Comparison of ENCODE assay signal across 11 cellular contexts in genomic region chr9:70519912-70520724, GRCh38.
DNase-seq lines count a peak whose midpoint lies in the region; ATAC-seq, FAIRE-seq and TF ChIP-seq lines count a peak whose summit lies in the region.
"Had no signal": no experiment of that assay in that cellular context is flagged by ENCODE, and none has a peak within 500 bp of the region (broad histone marks: within the 10 kb centered on the region; RNA-seq: fewer than 3 reads in every experiment).

No MANE protein-coding gene starts in this region.

- H3K4ac ChIP-seq in H1 (replicated peaks; ENCODE audit: insufficient read length, low read depth, low read length), result no peak overlapping the region

- intact Hi-C loops in spleen (cut with DNase I; ENCODE audit: low total_unique reads), result no loop called here

- DNase-seq in GM20000 (ENCODE audit: low spot score) (peak; percentile 30), H1 (ENCODE audit: low read depth in 1 of 2, low spot score in 2 of 2) (no peak), spleen (no peak), NCI-H1417 treated with DMSO at 0.1 percent for 48 hours (lab: John Stamatoyannopoulos, UW) (no peak), NCI-H526 treated with DMSO at 0.1 percent for 48 hours (lab: John Stamatoyannopoulos, UW) (no peak), Karpas-422 (no peak)
- DNase-seq: activated CD8-positive, alpha-beta memory T cell treated with anti-CD3 and anti-CD28 coated beads for 24 hours; NK-92 treated with Interleukin-12 subunit alpha and Interleukin-12 subunit beta, amount 100 ng/mL, for 24 hours; ovary had no signal

- H3K79me1 ChIP-seq in H1 (ENCODE audit: low read depth, low read length), result no peaks in the 10 kb centered on the region

- H3K9ac ChIP-seq in H1 (replicated peaks in 1 of 4; ENCODE audit: extremely low read depth in 1 of 4, low read depth in 3 of 4, low read length in 3 of 4) (no peak overlapping the region), Karpas-422 (ENCODE audit: low read length) (no peak overlapping the region)

- H3K9me3 ChIP-seq in H1 (ENCODE audit: insufficient read depth in 2 of 2, low read depth in 1 of 2, low read length in 1 of 2) (peaks cover 0 to 3% of the 10 kb centered on the region in 2 experiments; a peak in 1 of 4 replicates), spleen (peaks cover 0 to 21% (median 17%) of the 10 kb centered on the region in 8 donors), Karpas-422 (ENCODE audit: low read length) (no peaks in the 10 kb centered on the region)
- H3K9me3 ChIP-seq: ovary had no signal

- no peaks in the 10 kb centered on the region for H3K4me1 ChIP-seq in H1 (replicated peaks in 1 of 4; ENCODE audit: control insufficient read depth in 3 of 4, insufficient read depth in 4 of 4, low read length in 3 of 4)
- H3K4me1 ChIP-seq in spleen, result no peaks in the 10 kb centered on the region
- no peaks in the 10 kb centered on the region for H3K4me1 ChIP-seq in Karpas-422 (ENCODE audit: low read length)

- H4K91ac ChIP-seq in H1 (replicated peaks; ENCODE audit: insufficient read length, low read length), result no peak overlapping the region

- no peak overlapping the region for H2BK15ac ChIP-seq in H1 (ENCODE audit: low read length)

- H3K14ac ChIP-seq in H1 (ENCODE audit: insufficient read length), result no peak overlapping the region

- no peak overlapping the region for H2AK5ac ChIP-seq in H1 (ENCODE audit: low read depth, low read length)

- 0 out of 2 replicates have a peak overlapping the region, but pooled peaks have one; percentile 11 for H2AFZ ChIP-seq in H1 (ENCODE audit: low read length)
- H2AFZ ChIP-seq in Karpas-422 (ENCODE audit: low read length), result no peak overlapping the region

- no peak for TF ChIP-seq RAD21 in H1 (IDR thresholded peaks at IDR 0.05 in 1 of 2, conservative IDR thresholded peaks at IDR 0.05 in 1 of 2; ENCODE audit: low read depth in 2 of 2, low read length in 2 of 2)

- no peak overlapping the region for H2BK120ac ChIP-seq in H1 (replicated peaks; ENCODE audit: low read depth, low read length)

- H3K79me2 ChIP-seq in H1 (ENCODE audit: control insufficient read depth in 1 of 2, insufficient read depth in 2 of 2, low read length in 2 of 2) (no peaks in the 10 kb centered on the region), Karpas-422 (ENCODE audit: low read length) (no peaks in the 10 kb centered on the region)

- no peak overlapping the region for H3K18ac ChIP-seq in H1 (ENCODE audit: extremely low read depth, low read length)

- TF ChIP-seq CTCF in GM20000 (IDR thresholded peaks at IDR 0.05; ENCODE audit: extremely low read depth, missing control alignments), result no peak
- no peak for TF ChIP-seq CTCF in H1 (IDR thresholded peaks at IDR 0.05; ENCODE audit: control extremely low read depth in 1 of 3, insufficient read depth in 1 of 3, low read depth in 1 of 3, low read length in 3 of 3)
- TF ChIP-seq CTCF in spleen (IDR thresholded peaks at IDR 0.05 in 8 of 11, conservative IDR thresholded peaks at IDR 0.05 in 3 of 11), result no peak

- TF ChIP-seq POLR2A in H1 (IDR thresholded peaks at IDR 0.05; ENCODE audit: control extremely low read depth in 1 of 2, low read depth in 2 of 2, low read length in 2 of 2), result no peak
- no peak for TF ChIP-seq POLR2A in spleen (IDR thresholded peaks at IDR 0.05)

- no peak overlapping the region for H3K23ac ChIP-seq in H1 (ENCODE audit: insufficient read length)

- H2BK5ac ChIP-seq in H1 (ENCODE audit: low read depth, low read length), result no peak overlapping the region

- H4K5ac ChIP-seq in H1 (ENCODE audit: insufficient read length, low read depth, low read length), result no peak overlapping the region

- H3K4me2 ChIP-seq in H1 (ENCODE audit: insufficient read depth in 1 of 2, low read depth in 2 of 2, low read length in 2 of 2) (no peak overlapping the region), Karpas-422 (ENCODE audit: low read depth, low read length, poor library complexity, severe bottlenecking) (no peak overlapping the region)

- no peak overlapping the region for H4K8ac ChIP-seq in H1 (ENCODE audit: extremely low read depth, insufficient read depth, low read length)

- H3K23me2 ChIP-seq in H1 (ENCODE audit: low read depth, low read length), result no peaks in the 10 kb centered on the region

- H3K27me3 ChIP-seq in H1 (replicated peaks in 1 of 4; ENCODE audit: control insufficient read depth in 3 of 4, extremely low read depth in 1 of 4, insufficient read depth in 3 of 4, low read length in 3 of 4), result no peaks in the 10 kb centered on the region
- no peaks in the 10 kb centered on the region for H3K27me3 ChIP-seq in spleen (replicated peaks in 1 of 7)
- no peaks in the 10 kb centered on the region for H3K27me3 ChIP-seq in Karpas-422 (ENCODE audit: low read length)
- H3K27me3 ChIP-seq: ovary had no signal

- CTCF ChIA-PET in H1 (lab: Charles Lee; ENCODE audit: partially characterized antibody), result interaction anchor here (1.2 to 2.7 kb wide), 2 partner anchors 10 to 17 kb away, joined by 3 to 20 read pairs; no protein-coding TSS in a partner anchor

- H3K9me2 ChIP-seq in Karpas-422 (replicated peaks; ENCODE audit: insufficient read depth, low read length), result no peaks in the 10 kb centered on the region

- POLR2A ChIA-PET in H1 (lab: Charles Lee; ENCODE audit: partially characterized antibody), result interaction anchor here (0.6 kb wide), 1 partner anchor 9 kb away, joined by 3 read pairs; no protein-coding TSS in a partner anchor

- ATAC-seq in GM18858 (IDR thresholded peaks at IDR 0.05; ENCODE audit: unreplicated experiment) (peak; percentile 86), HG03342 (IDR thresholded peaks at IDR 0.05; ENCODE audit: unreplicated experiment) (peak; percentile 76)

- H3K4me3 ChIP-seq in H1 (ENCODE audit: extremely low read depth in 1 of 4, insufficient read depth in 2 of 4, low read depth in 3 of 4, low read length in 4 of 4), result no peak overlapping the region
- H3K4me3 ChIP-seq in spleen, result no peak overlapping the region
- H3K4me3 ChIP-seq in Karpas-422 (ENCODE audit: low read length), result no peak overlapping the region
- H3K4me3 ChIP-seq: ovary had no signal

- H3K36me3 ChIP-seq in H1 (ENCODE audit: control insufficient read depth in 2 of 4, insufficient read depth in 4 of 4, low read length in 3 of 4) (no peaks in the 10 kb centered on the region), spleen (no peaks in the 10 kb centered on the region), Karpas-422 (ENCODE audit: insufficient read depth, low read length) (no peaks in the 10 kb centered on the region)
- H3K36me3 ChIP-seq: ovary had no signal

- no peak overlapping the region for H2BK20ac ChIP-seq in H1 (ENCODE audit: low read length)

- H4K20me1 ChIP-seq in H1 (replicated peaks in 1 of 2; ENCODE audit: control insufficient read depth in 1 of 2, insufficient read depth in 2 of 2, low read length in 2 of 2), result no peaks in the 10 kb centered on the region
- H4K20me1 ChIP-seq in Karpas-422 (ENCODE audit: insufficient read depth, low read depth, low read length), result no peaks in the 10 kb centered on the region

- no peak overlapping the region for H2BK12ac ChIP-seq in H1 (ENCODE audit: low read depth, low read length)

- H3K27ac ChIP-seq in H1 (ENCODE audit: low read depth, low read length) (no peak overlapping the region), spleen (no peak overlapping the region), Karpas-422 (ENCODE audit: low read length) (no peak overlapping the region)
- H3K27ac ChIP-seq: ovary had no signal

- H3K56ac ChIP-seq in H1 (replicated peaks; ENCODE audit: insufficient read length, low read depth, low read length), result no peak overlapping the region

- no peak for TF ChIP-seq EP300 in H1 (IDR thresholded peaks at IDR 0.05; ENCODE audit: borderline replicate concordance in 1 of 2, low read depth in 2 of 2, low read length in 2 of 2)

- WGBS in H1 (ENCODE audit: extremely low coverage in 1 of 2, insufficient coverage in 1 of 2, insufficient read length in 1 of 2, insufficient replicate concordance in 2 of 2, low coverage in 1 of 2, low lambda C conversion rate in 2 of 2, missing lambda C conversion rate in 1 of 2), 2 experiments, result 88% methylated on average over 11 of the region's 11 CpGs; no CpG with 5 or more reads in 1 of the 2 experiments
- 69 to 87% (median 81%) methylated on average over 11 of the region's 11 CpGs for WGBS in spleen, 5 donors

- no peak for FAIRE-seq in H1 (lab: Jason Lieb, UNC)

TF ChIP-seq in H1, 55 proteins besides CTCF, POLR2A, EP300 and RAD21:
- TF ChIP-seq E2F6 (IDR thresholded peaks at IDR 0.05) (no peak), BCL11A (IDR thresholded peaks at IDR 0.05; ENCODE audit: low read depth in 2 of 2, low read length in 2 of 2) (no peak), SRF (IDR thresholded peaks at IDR 0.05; ENCODE audit: low read depth, low read length) (no peak)
